ENCODE assay signal across 8 cellular contexts in the genomic region with DNA sequence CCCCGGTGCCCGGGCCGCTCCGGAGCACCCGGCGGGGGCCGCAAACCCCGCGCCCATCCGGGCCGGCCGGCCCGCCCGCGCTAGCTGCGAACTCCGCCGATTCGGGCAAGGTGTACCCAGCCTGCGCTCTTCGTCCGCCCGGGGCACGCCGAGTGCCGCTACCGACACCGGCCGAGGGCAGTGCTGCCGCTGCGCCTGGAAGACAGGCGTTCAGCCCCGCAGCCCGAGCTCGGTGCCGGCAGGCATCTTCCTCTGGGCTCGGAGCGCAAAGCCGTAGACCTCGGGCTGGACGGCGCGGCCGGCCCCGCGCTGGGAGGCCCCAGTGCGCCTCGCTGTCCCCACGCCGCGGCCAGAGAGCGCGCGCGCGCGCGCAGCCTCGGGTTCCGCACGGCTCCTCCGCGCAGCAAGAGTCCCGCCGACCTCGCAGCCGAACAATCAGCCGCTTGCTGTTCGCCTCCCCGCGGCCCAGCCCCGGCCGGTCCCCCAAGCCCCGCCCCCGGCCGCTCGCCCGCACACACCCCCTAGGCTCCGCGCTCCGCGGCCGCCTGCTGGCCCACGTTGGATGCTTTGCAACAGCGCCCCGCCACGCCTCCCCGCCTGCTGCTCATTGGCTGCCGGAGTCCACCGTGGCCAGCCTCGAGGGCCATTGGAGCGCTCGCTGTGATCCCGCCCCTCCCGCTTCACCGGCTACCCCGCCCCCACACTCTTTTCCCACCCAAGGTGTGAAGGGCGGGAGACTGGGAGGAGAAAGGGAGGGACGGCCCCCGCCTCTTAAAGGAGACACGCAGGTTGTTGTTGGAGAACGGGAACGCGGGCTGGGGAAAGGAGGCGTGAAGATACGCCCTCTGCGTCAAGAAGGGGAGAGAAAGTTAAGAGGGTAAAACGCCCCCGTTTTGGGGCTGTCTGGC.
A peak's percentile ranks its signal among the peaks of the same experiment; 100 is the strongest.
DNase-seq lines count a peak whose midpoint lies in the region; TF ChIP-seq lines count a peak whose summit lies in the region.

A gene with protein sequence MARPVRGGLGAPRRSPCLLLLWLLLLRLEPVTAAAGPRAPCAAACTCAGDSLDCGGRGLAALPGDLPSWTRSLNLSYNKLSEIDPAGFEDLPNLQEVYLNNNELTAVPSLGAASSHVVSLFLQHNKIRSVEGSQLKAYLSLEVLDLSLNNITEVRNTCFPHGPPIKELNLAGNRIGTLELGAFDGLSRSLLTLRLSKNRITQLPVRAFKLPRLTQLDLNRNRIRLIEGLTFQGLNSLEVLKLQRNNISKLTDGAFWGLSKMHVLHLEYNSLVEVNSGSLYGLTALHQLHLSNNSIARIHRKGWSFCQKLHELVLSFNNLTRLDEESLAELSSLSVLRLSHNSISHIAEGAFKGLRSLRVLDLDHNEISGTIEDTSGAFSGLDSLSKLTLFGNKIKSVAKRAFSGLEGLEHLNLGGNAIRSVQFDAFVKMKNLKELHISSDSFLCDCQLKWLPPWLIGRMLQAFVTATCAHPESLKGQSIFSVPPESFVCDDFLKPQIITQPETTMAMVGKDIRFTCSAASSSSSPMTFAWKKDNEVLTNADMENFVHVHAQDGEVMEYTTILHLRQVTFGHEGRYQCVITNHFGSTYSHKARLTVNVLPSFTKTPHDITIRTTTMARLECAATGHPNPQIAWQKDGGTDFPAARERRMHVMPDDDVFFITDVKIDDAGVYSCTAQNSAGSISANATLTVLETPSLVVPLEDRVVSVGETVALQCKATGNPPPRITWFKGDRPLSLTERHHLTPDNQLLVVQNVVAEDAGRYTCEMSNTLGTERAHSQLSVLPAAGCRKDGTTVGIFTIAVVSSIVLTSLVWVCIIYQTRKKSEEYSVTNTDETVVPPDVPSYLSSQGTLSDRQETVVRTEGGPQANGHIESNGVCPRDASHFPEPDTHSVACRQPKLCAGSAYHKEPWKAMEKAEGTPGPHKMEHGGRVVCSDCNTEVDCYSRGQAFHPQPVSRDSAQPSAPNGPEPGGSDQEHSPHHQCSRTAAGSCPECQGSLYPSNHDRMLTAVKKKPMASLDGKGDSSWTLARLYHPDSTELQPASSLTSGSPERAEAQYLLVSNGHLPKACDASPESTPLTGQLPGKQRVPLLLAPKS (minus strand): TSS at position 448 of the 908 bp plus-strand sequence. CDS start 615 bp downstream, outside the sequence.

- H3K36me3 ChIP-seq in HEK293 (ENCODE audit: control insufficient read depth in 2 of 2, insufficient read depth in 1 of 2, low read length in 2 of 2), result no peaks in the 10 kb centered on the region
- no peaks in the 10 kb centered on the region for H3K36me3 ChIP-seq in SK-N-MC (ENCODE audit: insufficient read depth, low read length)

- H3K9ac ChIP-seq in SK-N-MC (ENCODE audit: insufficient read length), result peak within 1 kb of the TSS; percentile 64

- H3K27ac ChIP-seq in HEK293 (ENCODE audit: extremely low read depth, low read depth, low read length) (peak within 1 kb of the TSS; percentile 88; the same call in 1 of the 2 replicates), SK-N-MC (0 out of 2 replicates have a peak within 1 kb of the TSS, but pooled peaks have one; percentile 70)

- no peaks in the 10 kb centered on the region for H3K9me3 ChIP-seq in HEK293 (ENCODE audit: control insufficient read depth, insufficient read depth, low read depth, low read length)
- no peaks in the 10 kb centered on the region for H3K9me3 ChIP-seq in SK-N-MC (ENCODE audit: low read depth, low read length)

- no peak for TF ChIP-seq CTCF in HEK293 (tag by site-specific recombination; IDR thresholded peaks at IDR 0.05)

- DNase-seq in GDM1 (lab: John Stamatoyannopoulos, UW) (peak; percentile 47), MV-4-11 (lab: John Stamatoyannopoulos, UW) (peak; percentile 96), SK-N-MC (ENCODE audit: low read depth, low spot score) (peak; percentile 40), globus pallidus (ENCODE audit: low spot score) (peak; percentile 99), nucleus accumbens (lab: John Stamatoyannopoulos, UW) (peak; percentile 81 to 100 (median 98)), superior temporal gyrus (ENCODE audit: extremely low spot score) (peak; percentile 97)
- DNase-seq in activated naive CD4-positive, alpha-beta T cell treated with anti-CD3 and anti-CD28 coated beads, Interleukin-2, amount 50 U/mL, for 16 hours, result peak; percentile 99

- CTCF ChIA-PET in HEK293 (lab: Yijun Ruan, JAX), result no interaction called here

- peak within 1 kb of the TSS; percentile 96 for H3K4me3 ChIP-seq in HEK293 (ENCODE audit: low read depth, low read length)
- peak within 1 kb of the TSS; percentile 82 for H3K4me3 ChIP-seq in SK-N-MC

- H3K4me1 ChIP-seq in HEK293 (ENCODE audit: control insufficient read depth, insufficient read depth, low read length), result peaks cover 22% of the 10 kb centered on the region

- POLR2A ChIA-PET in HEK293 (lab: Yijun Ruan, JAX), result no interaction called here

TF ChIP-seq in HEK293, 187 proteins besides CTCF, POLR2A, EP300 and RAD21 (continues in another document):
- peak; percentile 85 for TF ChIP-seq ZNF366 (tag by site-specific recombination; conservative IDR thresholded peaks at IDR 0.05)
- no peak for TF ChIP-seq ZNF391 (tag by site-specific recombination; IDR thresholded peaks at IDR 0.05; ENCODE audit: borderline replicate concordance, low read depth)
- TF ChIP-seq, protein P1, sequence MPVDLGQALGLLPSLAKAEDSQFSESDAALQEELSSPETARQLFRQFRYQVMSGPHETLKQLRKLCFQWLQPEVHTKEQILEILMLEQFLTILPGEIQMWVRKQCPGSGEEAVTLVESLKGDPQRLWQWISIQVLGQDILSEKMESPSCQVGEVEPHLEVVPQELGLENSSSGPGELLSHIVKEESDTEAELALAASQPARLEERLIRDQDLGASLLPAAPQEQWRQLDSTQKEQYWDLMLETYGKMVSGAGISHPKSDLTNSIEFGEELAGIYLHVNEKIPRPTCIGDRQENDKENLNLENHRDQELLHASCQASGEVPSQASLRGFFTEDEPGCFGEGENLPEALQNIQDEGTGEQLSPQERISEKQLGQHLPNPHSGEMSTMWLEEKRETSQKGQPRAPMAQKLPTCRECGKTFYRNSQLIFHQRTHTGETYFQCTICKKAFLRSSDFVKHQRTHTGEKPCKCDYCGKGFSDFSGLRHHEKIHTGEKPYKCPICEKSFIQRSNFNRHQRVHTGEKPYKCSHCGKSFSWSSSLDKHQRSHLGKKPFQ (tag by site-specific recombination; IDR thresholded peaks at IDR 0.05), result peak; percentile 66; the same call in 1 of the 2 replicates
- TF ChIP-seq, protein P2, sequence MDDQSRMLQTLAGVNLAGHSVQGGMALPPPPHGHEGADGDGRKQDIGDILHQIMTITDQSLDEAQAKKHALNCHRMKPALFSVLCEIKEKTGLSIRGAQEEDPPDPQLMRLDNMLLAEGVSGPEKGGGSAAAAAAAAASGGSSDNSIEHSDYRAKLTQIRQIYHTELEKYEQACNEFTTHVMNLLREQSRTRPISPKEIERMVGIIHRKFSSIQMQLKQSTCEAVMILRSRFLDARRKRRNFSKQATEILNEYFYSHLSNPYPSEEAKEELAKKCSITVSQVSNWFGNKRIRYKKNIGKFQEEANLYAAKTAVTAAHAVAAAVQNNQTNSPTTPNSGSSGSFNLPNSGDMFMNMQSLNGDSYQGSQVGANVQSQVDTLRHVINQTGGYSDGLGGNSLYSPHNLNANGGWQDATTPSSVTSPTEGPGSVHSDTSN (CRISPR knock-in tag; IDR thresholded peaks at IDR 0.05), result peak; percentile 43; the same call in 1 of the 2 replicates
- TF ChIP-seq ZNF514 (tag by site-specific recombination; IDR thresholded peaks at IDR 0.05), result no peak
- 0 out of 2 replicates have a peak, but pooled peaks have one; percentile 3 for TF ChIP-seq YY1 (tag by site-specific recombination; IDR thresholded peaks at IDR 0.05)
- TF ChIP-seq KLF16 (tag by site-specific recombination; IDR thresholded peaks at IDR 0.05), result peak; percentile 62
- TF ChIP-seq IKZF3 (tag by site-specific recombination; IDR thresholded peaks at IDR 0.05), result peak; percentile 61; the same call in 1 of the 2 replicates
- peak; percentile 64 for TF ChIP-seq GLIS2 (tag by site-specific recombination; IDR thresholded peaks at IDR 0.05)
- TF ChIP-seq ZNF121 (tag by site-specific recombination; IDR thresholded peaks at IDR 0.05), result no peak
- peak; percentile 62 for TF ChIP-seq ZSCAN30 (tag by site-specific recombination; IDR thresholded peaks at IDR 0.05)
- TF ChIP-seq KLF9 (tag by site-specific recombination; IDR thresholded peaks at IDR 0.05; ENCODE audit: low read depth), result peak; percentile 71; the same call in 1 of the 2 replicates
- peak; percentile 59; the same call in 1 of the 2 replicates for TF ChIP-seq ZEB2 (tag by site-specific recombination; IDR thresholded peaks at IDR 0.05)
- TF ChIP-seq, protein P3, sequence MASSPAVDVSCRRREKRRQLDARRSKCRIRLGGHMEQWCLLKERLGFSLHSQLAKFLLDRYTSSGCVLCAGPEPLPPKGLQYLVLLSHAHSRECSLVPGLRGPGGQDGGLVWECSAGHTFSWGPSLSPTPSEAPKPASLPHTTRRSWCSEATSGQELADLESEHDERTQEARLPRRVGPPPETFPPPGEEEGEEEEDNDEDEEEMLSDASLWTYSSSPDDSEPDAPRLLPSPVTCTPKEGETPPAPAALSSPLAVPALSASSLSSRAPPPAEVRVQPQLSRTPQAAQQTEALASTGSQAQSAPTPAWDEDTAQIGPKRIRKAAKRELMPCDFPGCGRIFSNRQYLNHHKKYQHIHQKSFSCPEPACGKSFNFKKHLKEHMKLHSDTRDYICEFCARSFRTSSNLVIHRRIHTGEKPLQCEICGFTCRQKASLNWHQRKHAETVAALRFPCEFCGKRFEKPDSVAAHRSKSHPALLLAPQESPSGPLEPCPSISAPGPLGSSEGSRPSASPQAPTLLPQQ (tag by site-specific recombination; IDR thresholded peaks at IDR 0.05), result peak; percentile 97
- TF ChIP-seq ZNF248 (tag by site-specific recombination; IDR thresholded peaks at IDR 0.05), result no peak
- TF ChIP-seq ZNF510 (tag by site-specific recombination; IDR thresholded peaks at IDR 0.05; ENCODE audit: insufficient replicate concordance), result no peak
- no peak for TF ChIP-seq ZNF555 (tag by site-specific recombination; conservative IDR thresholded peaks at IDR 0.05)
- TF ChIP-seq ZFP69B (tag by site-specific recombination; IDR thresholded peaks at IDR 0.05), result peak; percentile 91
- TF ChIP-seq KLF10 (tag by site-specific recombination; IDR thresholded peaks at IDR 0.05), result peak; percentile 96

Comparison
In these comparisons a context has a peak if more than half of its experiments do, and no peak if none do; other contexts are left out.
1. Peak in every context shown above with its lines: DNase-seq, H3K4me3 ChIP-seq and H3K27ac ChIP-seq.
2. DNase-seq: peak in every context shown above with its lines; median percentile 99 in activated naive CD4-positive, alpha-beta T cell treated with anti-CD3 and anti-CD28 coated beads, Interleukin-2, amount 50 U/mL, for 16 hours; 99 in globus pallidus; 98 in nucleus accumbens; 97 in superior temporal gyrus; 96 in MV-4-11; 47 in GDM1; 40 in SK-N-MC.